ENCODE assay signal across 8 cellular contexts in genomic region chr13:75761373-75761772, GRCh38.
A peak's percentile ranks its signal among the peaks of the same experiment; 100 is the strongest.
DNase-seq lines count a peak whose midpoint lies in the region; ATAC-seq and TF ChIP-seq lines count a peak whose summit lies in the region.

No MANE protein-coding gene starts in this region.

- TF ChIP-seq CTCF in AG04450 (IDR thresholded peaks at IDR 0.05; ENCODE audit: low read depth, low read length) (no peak), endodermal cell (conservative IDR thresholded peaks at IDR 0.05) (no peak)

- H3K9me3 Mint-ChIP-seq in activated naive CD4-positive, alpha-beta T cell treated with anti-CD3 and anti-CD28 coated beads, Interleukin-2, amount 10 ng/mL, durations not matched to agents 7 days and 5 days: peaks cover 2% of the 10 kb centered on the region
- H3K9me3 Mint-ChIP-seq in endodermal cell: peaks cover 2% of the 10 kb centered on the region

- H3K27ac Mint-ChIP-seq in activated naive CD4-positive, alpha-beta T cell treated with anti-CD3 and anti-CD28 coated beads, Interleukin-2, amount 10 ng/mL, durations not matched to agents 7 days and 5 days: peak overlapping the region; percentile 94
- H3K27ac Mint-ChIP-seq in endodermal cell: no peak overlapping the region

- H3K9me3 ChIP-seq in AG04450 (ENCODE audit: control insufficient read depth, insufficient read depth, low read length): no peaks in the 10 kb centered on the region
- peaks cover 5% of the 10 kb centered on the region for H3K9me3 ChIP-seq in endodermal cell (ENCODE audit: control insufficient read depth, low read length)

- H3K36me3 ChIP-seq in endodermal cell (ENCODE audit: control insufficient read depth, insufficient read depth, low read length): no peaks in the 10 kb centered on the region

- POLR2A ChIA-PET in AG04450 (lab: Yijun Ruan, JAX): interaction anchor here (1.4 kb wide), 1 partner anchor 12 kb away, joined by 3 read pairs; no protein-coding TSS in a partner anchor

- H3K9ac ChIP-seq in endodermal cell (ENCODE audit: extremely low read depth, low read length, poor library complexity, severe bottlenecking): no peak overlapping the region

- H3K27ac ChIP-seq in AG04450 (ENCODE audit: low read depth, low read length) (no peak overlapping the region), endodermal cell (ENCODE audit: low read depth, low read length) (no peak overlapping the region)

- H3K27me3 ChIP-seq in AG04450 (ENCODE audit: control insufficient read depth, insufficient read depth, low read length): no peaks in the 10 kb centered on the region
- no peaks in the 10 kb centered on the region for H3K27me3 ChIP-seq in endodermal cell (ENCODE audit: control insufficient read depth, insufficient read depth, low read length, poor library complexity, severe bottlenecking)

- H3K36me3 Mint-ChIP-seq in activated naive CD4-positive, alpha-beta T cell treated with anti-CD3 and anti-CD28 coated beads, Interleukin-2, amount 10 ng/mL, durations not matched to agents 7 days and 5 days: peaks cover 30% of the 10 kb centered on the region
- peaks cover 3% of the 10 kb centered on the region for H3K36me3 Mint-ChIP-seq in endodermal cell (ENCODE audit: low read depth)

- H3K4me3 ChIP-seq in AG04450 (ENCODE audit: low read depth, low read length) (peak overlapping the region; percentile 25; the same call in 1 of the 2 replicates), endodermal cell (ENCODE audit: low read length) (no peak overlapping the region)

- whole genome bisulfite sequencing in endodermal cell (ENCODE audit: insufficient coverage in 1 of 2, insufficient read length in 1 of 2), 2 experiments: 90 to 93% methylated on average over 2 to 3 of the region's 3 CpGs

- H3K4me1 ChIP-seq in endodermal cell (ENCODE audit: control insufficient read depth, insufficient read depth, low read length): peaks cover 6% of the 10 kb centered on the region

- peaks cover 65% of the 10 kb centered on the region for H3K4me1 Mint-ChIP-seq in activated naive CD4-positive, alpha-beta T cell treated with anti-CD3 and anti-CD28 coated beads, Interleukin-2, amount 10 ng/mL, durations not matched to agents 7 days and 5 days
- peaks cover 24% of the 10 kb centered on the region for H3K4me1 Mint-ChIP-seq in endodermal cell

- DNase-seq in AG04450 (ENCODE audit: low read depth, low spot score) (no peak), lung microvascular endothelial cell (ENCODE audit: low read depth in 2 of 2) (peak; percentile 49 to 64), NK-92 (lab: John Stamatoyannopoulos, UW; ENCODE audit: unreplicated experiment) (no peak), endodermal cell (no peak)
- DNase-seq in activated naive CD4-positive, alpha-beta T cell treated with anti-CD3 and anti-CD28 coated beads, Interleukin-2, amount 10 ng/mL, durations not matched to agents 7 days and 5 days: peak; percentile 26

- no peaks in the 10 kb centered on the region for H3K27me3 Mint-ChIP-seq in activated naive CD4-positive, alpha-beta T cell treated with anti-CD3 and anti-CD28 coated beads, Interleukin-2, amount 10 ng/mL, durations not matched to agents 7 days and 5 days
- no peaks in the 10 kb centered on the region for H3K27me3 Mint-ChIP-seq in endodermal cell (ENCODE audit: insufficient read depth)

- ATAC-seq in GM21717 (IDR thresholded peaks at IDR 0.05; ENCODE audit: unreplicated experiment): peak; percentile 37
- ATAC-seq in HG02981 (IDR thresholded peaks at IDR 0.05; ENCODE audit: unreplicated experiment): no peak
- no peak for ATAC-seq in HG02759 (IDR thresholded peaks at IDR 0.05; ENCODE audit: unreplicated experiment)

- H3K4me3 Mint-ChIP-seq in activated naive CD4-positive, alpha-beta T cell treated with anti-CD3 and anti-CD28 coated beads, Interleukin-2, amount 10 ng/mL, durations not matched to agents 7 days and 5 days: peak overlapping the region; percentile 74
- H3K4me3 Mint-ChIP-seq in endodermal cell: no peak overlapping the region

- CTCF ChIA-PET in AG04450 (lab: Charles Lee): interaction anchor here (1.6 to 2.5 kb wide), 3 partner anchors 65 to 108 kb away, joined by 6 to 13 read pairs (median 8); no protein-coding TSS in a partner anchor
- CTCF ChIA-PET in activated naive CD4-positive, alpha-beta T cell treated with anti-CD3 and anti-CD28 coated beads, Interleukin-2, amount 10 ng/mL, durations not matched to agents 7 days and 5 days (lab: Charles Lee): interaction anchor here (1.6 to 3.6 kb wide), 5 partner anchors 39 to 116 kb away, joined by 5 to 35 read pairs (median 11); no protein-coding TSS in a partner anchor

Comparison
In these comparisons a context has a peak if more than half of its experiments do, and no peak if none do; other contexts are left out.
1. DNase-seq: peak in activated naive CD4-positive, alpha-beta T cell treated with anti-CD3 and anti-CD28 coated beads, Interleukin-2, amount 10 ng/mL, durations not matched to agents 7 days and 5 days (single experiment) and lung microvascular endothelial cell (2 of 2); none in AG04450 (single experiment), NK-92 (single experiment) and endodermal cell (single experiment).